ENCODE assay signal across 16 cellular contexts in the genomic region with DNA sequence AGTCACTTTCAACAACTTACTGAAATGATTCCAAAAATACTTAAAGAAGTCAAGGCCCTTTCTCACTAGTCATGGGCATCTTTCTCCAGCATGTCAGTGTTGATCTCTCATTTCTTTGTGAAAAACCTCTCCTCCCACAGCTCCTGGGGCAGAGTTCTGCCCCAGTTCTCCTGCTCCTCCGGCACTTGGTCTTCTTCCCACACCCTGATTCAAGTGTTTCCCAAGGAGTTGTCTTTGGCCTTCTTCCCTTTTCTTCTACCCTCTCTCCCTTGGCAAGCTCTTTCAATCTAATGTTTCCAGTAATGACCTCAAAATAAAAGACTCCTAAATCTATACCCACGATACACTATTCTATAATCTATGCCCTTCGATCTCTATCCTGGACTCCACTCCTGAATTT. TPM values are rescaled to one million over a fixed set of nuclear protein-coding genes. Genes with fewer than 3 reads are reported as not detected.
DNase-seq lines count a peak whose midpoint lies in the region; ATAC-seq, FAIRE-seq and TF ChIP-seq lines count a peak whose summit lies in the region.
"Had no signal": no experiment of that assay in that cellular context is flagged by ENCODE, and none has a peak within 500 bp of the region (broad histone marks: within the 10 kb centered on the region; RNA-seq: fewer than 3 reads in every experiment).

No MANE protein-coding gene starts in this region.

- 0 out of 2 replicates have a peak overlapping the region, but pooled peaks have one; percentile 24 for H3K27ac ChIP-seq in Panc1 (ENCODE audit: low read length)
- H3K27ac ChIP-seq in right cardiac atrium (ENCODE audit: low read length) = no peak overlapping the region
- H3K27ac ChIP-seq in suprapubic skin = peak overlapping the region; percentile 54
- no peak overlapping the region for H3K27ac ChIP-seq in small intestine (ENCODE audit: low read depth in 1 of 2, low read length in 1 of 2)

- H3K27me3 ChIP-seq in Panc1 (ENCODE audit: control insufficient read depth, insufficient read depth, low read length) = no peaks in the 10 kb centered on the region
- H3K27me3 ChIP-seq in right cardiac atrium (ENCODE audit: control insufficient read depth, insufficient read depth) = no peaks in the 10 kb centered on the region
- no peaks in the 10 kb centered on the region for H3K27me3 ChIP-seq in suprapubic skin
- no peaks in the 10 kb centered on the region for H3K27me3 ChIP-seq in small intestine (ENCODE audit: control insufficient read depth in 2 of 2, insufficient read depth in 2 of 2, low read length in 2 of 2)

- WGBS in right cardiac atrium = 68% methylated on average over 3 of the region's 3 CpGs
- 50% methylated on average over 3 of the region's 3 CpGs for WGBS in suprapubic skin
- 78 to 90% (median 84%) methylated on average over 3 of the region's 3 CpGs for WGBS in small intestine, 3 donors

- TF ChIP-seq CTCF in Panc1 (IDR thresholded peaks at IDR 0.05) (no peak), suprapubic skin (IDR thresholded peaks at IDR 0.05) (no peak)

- H3K4me3 ChIP-seq in Panc1 (ENCODE audit: low read depth in 2 of 2, low read length in 2 of 2) = no peak overlapping the region
- H3K4me3 ChIP-seq in right cardiac atrium (ENCODE audit: low read length) = no peak overlapping the region
- no peak overlapping the region for H3K4me3 ChIP-seq in suprapubic skin
- H3K4me3 ChIP-seq in small intestine (ENCODE audit: low read depth in 1 of 2, low read length in 2 of 2) = no peak overlapping the region

- intact Hi-C loops in Panc1 (cut with micrococcal nuclease; ENCODE audit: unreplicated experiment) (no loop called here), right cardiac atrium (cut with DNase I) (no loop called here)

- H3K36me3 ChIP-seq in Panc1 (ENCODE audit: control insufficient read depth, insufficient read depth, low read length) = no peaks in the 10 kb centered on the region
- H3K36me3 ChIP-seq in suprapubic skin = no peaks in the 10 kb centered on the region
- H3K36me3 ChIP-seq in small intestine (ENCODE audit: control insufficient read depth in 2 of 2, insufficient read depth in 2 of 2, low read length in 2 of 2) = no peaks in the 10 kb centered on the region

- no peak for TF ChIP-seq EP300 in suprapubic skin (IDR thresholded peaks at IDR 0.05)

- ATAC-seq in Panc1 (no peak), right cardiac atrium (peak; percentile 27 to 43)
- ATAC-seq: HCT116 had no signal

- POLR2A ChIA-PET in Panc1 (lab: Charles Lee) = interaction anchor here (0.6 kb wide), 2 partner anchors 32 to 64 kb away, joined by 3 read pairs; no protein-coding TSS in a partner anchor

- no peak for DNase-seq in Panc1 (ENCODE audit: low read depth, low spot score)
- peak; percentile 64 for DNase-seq in fibroblast of peridontal ligament (ENCODE audit: extremely low read depth)
- no peak for DNase-seq in right cardiac atrium
- no peak for DNase-seq in suprapubic skin (ENCODE audit: low spot score in 2 of 2)
- DNase-seq in small intestine = no peak
- DNase-seq in HPDE6-E6E7 (ENCODE audit: extremely low spot score) = no peak
- DNase-seq in activated gamma-delta T cell treated with Interleukin-2 at 50 U/mL for 16 hours = no peak
- DNase-seq: ACHN; CD8-positive, alpha-beta memory T cell; GOT3; NCI-H1105; NCI-H2081 treated with DMSO at 0.1 percent for 48 hours; NCI-H748 treated with DMSO at 0.1 percent for 48 hours; SHP77 treated with DMSO at 0.1 percent for 48 hours had no signal

- CTCF ChIA-PET in Panc1 (lab: Charles Lee) = no interaction called here

- no peak for FAIRE-seq in small intestine (lab: Jason Lieb, UNC)
- FAIRE-seq: GM19239 had no signal

- TF ChIP-seq POLR2A in suprapubic skin (IDR thresholded peaks at IDR 0.05) = no peak

- H3K4me1 ChIP-seq in Panc1 (ENCODE audit: control insufficient read depth, insufficient read depth, low read length) (peaks cover 25% of the 10 kb centered on the region), right cardiac atrium (ENCODE audit: control insufficient read depth, insufficient read depth, low read length) (peaks cover 1% of the 10 kb centered on the region), suprapubic skin (peaks cover 68% of the 10 kb centered on the region), small intestine (ENCODE audit: control insufficient read depth in 2 of 2, insufficient read depth in 1 of 2, low read depth in 1 of 2, low read length in 1 of 2) (peaks cover 0 to 7% of the 10 kb centered on the region in 2 donors)

- in situ Hi-C loops in Panc1 (cut with HindIII; ENCODE audit: low pct_unique_long_range_greater_than_20kb, low sequenced_read_pairs) = no loop called here

- H3K9me3 ChIP-seq in Panc1 (ENCODE audit: control insufficient read depth, insufficient read depth, low read depth, low read length) = no peaks in the 10 kb centered on the region
- H3K9me3 ChIP-seq in right cardiac atrium (ENCODE audit: control insufficient read depth, low read length) = no peaks in the 10 kb centered on the region
- H3K9me3 ChIP-seq in suprapubic skin = no peaks in the 10 kb centered on the region
- no peaks in the 10 kb centered on the region for H3K9me3 ChIP-seq in small intestine (ENCODE audit: control insufficient read depth, low read depth)

- TSS peak; percentile 10 for BruUV-seq in Panc1 (replicated peaks; lab: Mats Ljungman, UMichigan)

RNA-seq across cellular contexts. Expression of a gene that starts 42.1 kb away (rescaled TPM):
- total RNA-seq in Panc1 (2021; ENCODE audit: unreplicated experiment) (28.3 TPM), right cardiac atrium (1 to 10 TPM; 3.3 to 4.4 (median 4.1) TPM), suprapubic skin (1 to 10 TPM; 3.2 to 8.0 (median 4.0) TPM)
- 21.2 TPM for polyA plus RNA-seq in Panc1 (2012; ENCODE audit: insufficient read length)
- polyA plus RNA-seq in right cardiac atrium (2.1 TPM), small intestine (10 to 100 TPM in 1 of 3 donors, 1 to 10 TPM in 2; 6.2 to 17.6 (median 6.3) TPM)

Comparison
In these comparisons a context has a peak if more than half of its experiments do, and no peak if none do; other contexts are left out.
1. H3K27ac ChIP-seq: peak in Panc1 (single experiment) and suprapubic skin (single experiment); none in right cardiac atrium (single experiment) and small intestine (0 of 2).